24 cellular contexts compared by ENCODE assay signal in genomic region chr13:30800107-30800506, GRCh38.
A peak's percentile ranks its signal among the peaks of the same experiment; 100 is the strongest.
DNase-seq lines count a peak whose midpoint lies in the region; ATAC-seq and TF ChIP-seq lines count a peak whose summit lies in the region.
"Had no signal": no experiment of that assay in that cellular context is flagged by ENCODE, and none has a peak within 500 bp of the region (broad histone marks: within the 10 kb centered on the region; RNA-seq: fewer than 3 reads in every experiment).

No MANE protein-coding gene starts in this region.

- no TSS peak for BruUV-seq in Panc1 (replicated peaks; lab: Mats Ljungman, UMichigan)

- no peak overlapping the region for H3K4me3 ChIP-seq in Panc1 (ENCODE audit: low read depth in 2 of 2, low read length in 2 of 2)
- H3K4me3 ChIP-seq: GM23248, Peyer's patch, SJCRH30 had no signal

- POLR2A ChIA-PET in Panc1 (lab: Charles Lee), result no interaction called here

- H3K36me3 Mint-ChIP-seq in central memory CD8-positive, alpha-beta T cell (ENCODE audit: insufficient read depth), result peaks cover 2% of the 10 kb centered on the region
- H3K36me3 Mint-ChIP-seq in nephron progenitor cell (ENCODE audit: low read depth), result no peaks in the 10 kb centered on the region
- H3K36me3 Mint-ChIP-seq in activated T-cell treated with anti-CD3 and anti-CD28 coated beads, Interleukin-2, amount 50 U/mL, for 24 hours (ENCODE audit: low read depth), result no peaks in the 10 kb centered on the region
- H3K36me3 Mint-ChIP-seq: CD8-positive, alpha-beta T cell had no signal

- in situ Hi-C loops in Panc1 (cut with HindIII; ENCODE audit: low pct_unique_long_range_greater_than_20kb, low sequenced_read_pairs), result no loop called here

- peak overlapping the region; percentile 43 for H3K27ac Mint-ChIP-seq in central memory CD8-positive, alpha-beta T cell (ENCODE audit: low read depth)
- peak overlapping the region; percentile 88 for H3K27ac Mint-ChIP-seq in nephron progenitor cell
- H3K27ac Mint-ChIP-seq in activated T-cell treated with anti-CD3 and anti-CD28 coated beads, Interleukin-2, amount 50 U/mL, for 24 hours, result no peak overlapping the region
- H3K27ac Mint-ChIP-seq: CD8-positive, alpha-beta T cell; H9 had no signal

- H3K9me3 ChIP-seq in Panc1 (ENCODE audit: control insufficient read depth, insufficient read depth, low read depth, low read length), result no peaks in the 10 kb centered on the region
- H3K9me3 ChIP-seq: Peyer's patch, SJCRH30 had no signal

- DNase-seq in Panc1 (ENCODE audit: low read depth, low spot score), result no peak
- no peak for DNase-seq in central memory CD8-positive, alpha-beta T cell (ENCODE audit: low spot score in 2 of 2)
- no peak for DNase-seq in nephron progenitor cell
- DNase-seq in activated T-cell treated with anti-CD3 and anti-CD28 coated beads, Interleukin-2, amount 50 U/mL, for 24 hours, result no peak
- no peak for DNase-seq in activated gamma-delta T cell treated with Interleukin-2 at 50 U/mL for 16 hours
- no peak for DNase-seq in NCI-H1694 treated with DMSO at 0.1 percent for 48 hours (lab: John Stamatoyannopoulos, UW)
- DNase-seq: ACHN; C1 segment of cervical spinal cord; CD8-positive, alpha-beta T cell; DND-41; GM23248; H9; KBM-7; NCI-H1092 treated with DMSO at 0.1 percent for 48 hours; NCI-H146; NCI-H2081; NCI-H2171; NCI-H524 treated with DMSO at 0.1 percent for 48 hours; NCI-H82; Peyer's patch; SJCRH30 had no signal

- H3K36me3 ChIP-seq in Panc1 (ENCODE audit: control insufficient read depth, insufficient read depth, low read length), result no peaks in the 10 kb centered on the region
- H3K36me3 ChIP-seq: Peyer's patch, SJCRH30 had no signal

- H3K4me1 Mint-ChIP-seq in central memory CD8-positive, alpha-beta T cell, result peaks cover 32% of the 10 kb centered on the region
- peaks cover 59% of the 10 kb centered on the region for H3K4me1 Mint-ChIP-seq in nephron progenitor cell
- peaks cover 36% of the 10 kb centered on the region for H3K4me1 Mint-ChIP-seq in activated T-cell treated with anti-CD3 and anti-CD28 coated beads, Interleukin-2, amount 50 U/mL, for 24 hours (ENCODE audit: low read depth)

- ATAC-seq in Panc1, result no peak
- ATAC-seq in central memory CD8-positive, alpha-beta T cell (replicated peaks; ENCODE audit: extremely low read depth, poor library complexity, severe bottlenecking), result no peak
- no peak for ATAC-seq in GM21515 (IDR thresholded peaks at IDR 0.05; ENCODE audit: unreplicated experiment)
- ATAC-seq: CD8-positive, alpha-beta T cell; HepG2 had no signal

- peaks cover 40% of the 10 kb centered on the region for H3K4me1 ChIP-seq in Panc1 (ENCODE audit: control insufficient read depth, insufficient read depth, low read length)

- H3K9me3 Mint-ChIP-seq in central memory CD8-positive, alpha-beta T cell, result no peaks in the 10 kb centered on the region
- H3K9me3 Mint-ChIP-seq in nephron progenitor cell, result no peaks in the 10 kb centered on the region
- H3K9me3 Mint-ChIP-seq in activated T-cell treated with anti-CD3 and anti-CD28 coated beads, Interleukin-2, amount 50 U/mL, for 24 hours, result no peaks in the 10 kb centered on the region
- H3K9me3 Mint-ChIP-seq: CD8-positive, alpha-beta T cell; H9 had no signal

- CTCF ChIA-PET in Panc1 (lab: Charles Lee), result no interaction called here

- no peak for TF ChIP-seq CTCF in Panc1 (IDR thresholded peaks at IDR 0.05)
- no peak for TF ChIP-seq CTCF in nephron progenitor cell (IDR thresholded peaks at IDR 0.05)

- H3K27me3 ChIP-seq in Panc1 (ENCODE audit: control insufficient read depth, insufficient read depth, low read length), result no peaks in the 10 kb centered on the region
- H3K27me3 ChIP-seq: Peyer's patch, SJCRH30 had no signal

- no peak overlapping the region for H3K4me3 Mint-ChIP-seq in central memory CD8-positive, alpha-beta T cell
- no peak overlapping the region for H3K4me3 Mint-ChIP-seq in nephron progenitor cell
- H3K4me3 Mint-ChIP-seq in activated T-cell treated with anti-CD3 and anti-CD28 coated beads, Interleukin-2, amount 50 U/mL, for 24 hours, result no peak overlapping the region
- H3K4me3 Mint-ChIP-seq: CD8-positive, alpha-beta T cell; H9 had no signal

- H3K27me3 Mint-ChIP-seq in central memory CD8-positive, alpha-beta T cell, result no peaks in the 10 kb centered on the region
- H3K27me3 Mint-ChIP-seq in nephron progenitor cell (ENCODE audit: low read depth, poor library complexity), result peaks cover 10% of the 10 kb centered on the region
- no peaks in the 10 kb centered on the region for H3K27me3 Mint-ChIP-seq in activated T-cell treated with anti-CD3 and anti-CD28 coated beads, Interleukin-2, amount 50 U/mL, for 24 hours

- intact Hi-C loops in Panc1 (cut with micrococcal nuclease; ENCODE audit: unreplicated experiment), result loop anchor here (10.0 kb wide), 1 partner anchor 245 kb away; no protein-coding TSS in a partner anchor

- peak overlapping the region; percentile 92 for H3K27ac ChIP-seq in Panc1 (ENCODE audit: low read length)
- H3K27ac ChIP-seq: GM23248, HL-60, SJCRH30 had no signal
